In the genomic region with DNA sequence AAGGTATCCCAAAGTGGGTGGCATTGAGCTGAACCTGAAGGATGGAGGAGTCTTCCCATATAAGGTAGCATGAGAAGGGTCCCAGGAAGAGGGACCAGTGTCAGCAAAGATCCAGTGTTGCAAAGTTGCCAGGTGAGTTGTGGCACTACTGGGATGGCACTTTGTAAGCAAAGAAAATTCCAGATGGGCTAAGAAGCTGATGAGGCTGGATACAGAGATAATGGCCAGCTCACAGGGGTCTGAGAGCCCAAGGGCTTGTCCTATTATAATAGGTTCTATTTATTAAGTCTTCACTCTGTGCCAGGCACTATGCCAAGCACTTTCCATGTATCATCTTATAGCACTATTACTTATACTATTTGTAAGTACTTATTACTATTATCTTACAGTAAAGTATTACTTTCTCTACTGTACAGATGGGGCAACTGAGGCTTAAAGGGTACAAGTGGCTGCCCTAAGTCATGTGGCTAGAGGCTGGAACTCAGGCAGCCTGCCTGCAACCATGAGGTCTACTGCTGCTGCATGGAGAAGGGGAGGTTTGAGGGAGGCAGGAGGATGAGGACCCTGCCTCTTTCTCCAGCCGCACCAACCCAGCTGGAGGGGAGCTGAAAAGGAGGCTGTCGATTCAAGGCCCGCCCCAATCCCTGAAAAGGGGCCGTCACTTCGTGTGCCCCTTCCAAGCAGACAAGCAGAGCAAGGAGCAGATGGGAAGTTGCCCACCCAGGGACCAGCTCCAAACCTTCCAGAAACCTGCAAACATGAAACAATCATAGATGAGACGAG, we compare ENCODE assay signal across 20 cellular contexts.
DNase-seq lines count a peak whose midpoint lies in the region; ATAC-seq and TF ChIP-seq lines count a peak whose summit lies in the region.
"Had no signal": no experiment of that assay in that cellular context is flagged by ENCODE, and none has a peak within 500 bp of the region (broad histone marks: within the 10 kb centered on the region; RNA-seq: fewer than 3 reads in every experiment).

No MANE protein-coding gene starts in this region.

- H3K79me1 ChIP-seq in neuronal stem cell (ENCODE audit: low read depth, low read length), result no peaks in the 10 kb centered on the region

- H3K9me3 ChIP-seq in BLaER1 (no peaks in the 10 kb centered on the region), colonic mucosa (no peaks in the 10 kb centered on the region), neuronal stem cell (replicated peaks in 1 of 2; ENCODE audit: control insufficient read depth in 2 of 2, insufficient read depth in 1 of 2, low read depth in 1 of 2, low read length in 2 of 2) (no peaks in the 10 kb centered on the region), gastrocnemius medialis (no peaks in the 10 kb centered on the region)
- no peaks in the 10 kb centered on the region for H3K9me3 ChIP-seq in CD4-positive, alpha-beta T cell (ENCODE audit: control insufficient read depth, low read length)
- H3K9me3 ChIP-seq: heart right ventricle, psoas muscle, SJSA1, thoracic aorta had no signal

- no peak overlapping the region for H4K8ac ChIP-seq in neuronal stem cell (ENCODE audit: low read depth, low read length)

- no peak overlapping the region for H3K9ac ChIP-seq in BLaER1
- no peak overlapping the region for H3K9ac ChIP-seq in colonic mucosa (ENCODE audit: low read depth in 2 of 2, low read length in 2 of 2)
- H3K9ac ChIP-seq in neuronal stem cell (ENCODE audit: low read depth, low read length, poor library complexity), result peak overlapping the region; percentile 70

- H3K4ac ChIP-seq in neuronal stem cell (ENCODE audit: low read length), result no peak overlapping the region

- peak overlapping the region; percentile 19 for H3K18ac ChIP-seq in neuronal stem cell (ENCODE audit: low read length)

- H3K23ac ChIP-seq in neuronal stem cell (ENCODE audit: low read depth, low read length, poor library complexity), result peak overlapping the region; percentile 44

- WGBS in neuronal stem cell (ENCODE audit: extremely low coverage in 2 of 2, insufficient read length in 2 of 2, insufficient replicate concordance in 1 of 2), 2 donors, result no CpG with 5 or more reads among the region's 6 CpGs

- in situ Hi-C loops in gastrocnemius medialis (cut with MboI; ENCODE audit: low sequenced_read_pairs in 4 of 4), result no loop called here

- H3K4me1 Mint-ChIP-seq in CD4-positive, alpha-beta T cell (ENCODE audit: low read depth), result peaks cover 55% of the 10 kb centered on the region

- no peak for TF ChIP-seq CTCF in CD4-positive, alpha-beta T cell (IDR thresholded peaks at IDR 0.05)
- TF ChIP-seq CTCF in colonic mucosa (IDR thresholded peaks at IDR 0.05), result no peak
- no peak for TF ChIP-seq CTCF in gastrocnemius medialis (IDR thresholded peaks at IDR 0.05 in 4 of 5, conservative IDR thresholded peaks at IDR 0.05 in 1 of 5)

- no peak for TF ChIP-seq POLR2A in gastrocnemius medialis (IDR thresholded peaks at IDR 0.05)

- H3K4me3 Mint-ChIP-seq in CD4-positive, alpha-beta T cell, result peak overlapping the region; percentile 3
- H3K4me3 Mint-ChIP-seq: activated CD4-positive, alpha-beta T cell treated with anti-CD3 and anti-CD28 coated beads, Interleukin-2, amount 10 ng/mL, durations not matched to agents 24 days and 14 days; stimulated activated memory B cell treated with anti-CD40 and anti-IgM and Interleukin-4, amounts not matched to agents 10 μg/mL and 1 μg/mL and 100 μg/mL, for 72 hours had no signal

- no peak overlapping the region for H2AK5ac ChIP-seq in neuronal stem cell (ENCODE audit: low read depth, low read length)

- intact Hi-C loops in CD4-positive, alpha-beta T cell (cut with DNase I, micrococcal nuclease), result loop anchor here in 1 of 2 experiments (2.0 kb wide), 1 partner anchor 17 kb away; no protein-coding TSS in a partner anchor
- intact Hi-C loops in colonic mucosa (cut with DNase I), result no loop called here
- intact Hi-C loops in gastrocnemius medialis (cut with DNase I; ENCODE audit: low total_unique reads), result no loop called here

- no peaks in the 10 kb centered on the region for H4K20me1 ChIP-seq in BLaER1

- H2BK15ac ChIP-seq in neuronal stem cell (ENCODE audit: low read length), result no peak overlapping the region

- no peak overlapping the region for H2BK120ac ChIP-seq in neuronal stem cell (ENCODE audit: low read depth, low read length)

- H3K27ac ChIP-seq in BLaER1 (no peak overlapping the region; the same call in 1 of the 2 replicates), colonic mucosa (no peak overlapping the region), neuronal stem cell (replicated peaks; ENCODE audit: low read length) (no peak overlapping the region), gastrocnemius medialis (no peak overlapping the region)
- H3K27ac ChIP-seq in CD4-positive, alpha-beta T cell (ENCODE audit: low read depth, low read length), result no peak overlapping the region
- H3K27ac ChIP-seq: heart right ventricle, psoas muscle, SJSA1, skin epidermis, thoracic aorta had no signal

- H3K27ac Mint-ChIP-seq in CD4-positive, alpha-beta T cell, result peak overlapping the region; percentile 92
- H3K27ac Mint-ChIP-seq: activated CD4-positive, alpha-beta T cell treated with anti-CD3 and anti-CD28 coated beads, Interleukin-2, amount 10 ng/mL, durations not matched to agents 24 days and 14 days; stimulated activated memory B cell treated with anti-CD40 and anti-IgM and Interleukin-4, amounts not matched to agents 10 μg/mL and 1 μg/mL and 100 μg/mL, for 72 hours had no signal

- no peaks in the 10 kb centered on the region for H3K27me3 Mint-ChIP-seq in CD4-positive, alpha-beta T cell
- H3K27me3 Mint-ChIP-seq: stimulated activated memory B cell treated with anti-CD40 and anti-IgM and Interleukin-4, amounts not matched to agents 10 μg/mL and 1 μg/mL and 100 μg/mL, for 72 hours had no signal

- H3K4me2 ChIP-seq in BLaER1 (peak overlapping the region; percentile 34; the same call in 1 of the 2 replicates), neuronal stem cell (ENCODE audit: insufficient read depth, low read length, poor library complexity, severe bottlenecking) (no peak overlapping the region)

- peaks cover 59% of the 10 kb centered on the region for H3K4me1 ChIP-seq in BLaER1
- H3K4me1 ChIP-seq in colonic mucosa, result no peaks in the 10 kb centered on the region
- H3K4me1 ChIP-seq in neuronal stem cell (ENCODE audit: control insufficient read depth in 2 of 2, insufficient read depth in 1 of 2, low read depth in 1 of 2, low read length in 2 of 2), result peaks cover 23 to 33% of the 10 kb centered on the region in 2 donors
- H3K4me1 ChIP-seq in gastrocnemius medialis, result no peaks in the 10 kb centered on the region
- H3K4me1 ChIP-seq: psoas muscle, SJSA1 had no signal

- no peaks in the 10 kb centered on the region for H3K36me3 Mint-ChIP-seq in CD4-positive, alpha-beta T cell (ENCODE audit: low read depth)
- H3K36me3 Mint-ChIP-seq: stimulated activated memory B cell treated with anti-CD40 and anti-IgM and Interleukin-4, amounts not matched to agents 10 μg/mL and 1 μg/mL and 100 μg/mL, for 72 hours had no signal

- H4K91ac ChIP-seq in neuronal stem cell (ENCODE audit: low read depth, low read length, poor library complexity), result no peak overlapping the region

- no peaks in the 10 kb centered on the region for H3K27me3 ChIP-seq in BLaER1
- no peaks in the 10 kb centered on the region for H3K27me3 ChIP-seq in CD4-positive, alpha-beta T cell (ENCODE audit: control insufficient read depth, insufficient read depth, low read length)
- H3K27me3 ChIP-seq in colonic mucosa, result no peaks in the 10 kb centered on the region
- peaks cover 0 to 28% (median 0%) of the 10 kb centered on the region in 3 experiments for H3K27me3 ChIP-seq in neuronal stem cell (ENCODE audit: control insufficient read depth in 3 of 3, insufficient read depth in 3 of 3, low read depth in 1 of 3, low read length in 3 of 3)
- peaks cover 0 to 13% (median 0%) of the 10 kb centered on the region in 3 donors for H3K27me3 ChIP-seq in gastrocnemius medialis
- H3K27me3 ChIP-seq: SJSA1 had no signal

- no peak overlapping the region for H2AFZ ChIP-seq in neuronal stem cell (ENCODE audit: low read length)

- peak in 1 of 10 experiments; percentile 14 for DNase-seq in CD4-positive, alpha-beta T cell
- peak; percentile 12 for DNase-seq in colonic mucosa
- no peak for DNase-seq in neuronal stem cell (ENCODE audit: low spot score)
- DNase-seq in NK-92 treated with Interleukin-12 subunit alpha and Interleukin-12 subunit beta, amount 100 ng/mL, for 24 hours (lab: John Stamatoyannopoulos, UW), result no peak
- no peak for DNase-seq in inferior parietal cortex (ENCODE audit: extremely low spot score)
- DNase-seq in gastrocnemius medialis, result no peak
- no peak for DNase-seq in SKM-1 treated with dmso at 0.1 percent for 144 hours (lab: John Stamatoyannopoulos, UW; ENCODE audit: unreplicated experiment)
- DNase-seq: activated CD4-positive, alpha-beta T cell treated with anti-CD3 and anti-CD28 coated beads, Interleukin-2, amount 10 ng/mL, durations not matched to agents 24 days and 14 days; activated naive CD4-positive, alpha-beta T cell treated with anti-CD3 and anti-CD28 coated beads, Interleukin-2, amount 50 U/mL, for 16 hours; DMS53; GF-D8; NCI-H526 had no signal

- ATAC-seq in CD4-positive, alpha-beta T cell (ENCODE audit: poor library complexity), result no peak
- ATAC-seq in gastrocnemius medialis, result no peak
- ATAC-seq: heart right ventricle; K562; psoas muscle; stimulated activated memory B cell treated with anti-CD40 and anti-IgM and Interleukin-4, amounts not matched to agents 10 μg/mL and 1 μg/mL and 100 μg/mL, for 72 hours had no signal

- CTCF ChIA-PET in CD4-positive, alpha-beta T cell (lab: Charles Lee), result no interaction called here

- no peaks in the 10 kb centered on the region for H3K9me3 Mint-ChIP-seq in CD4-positive, alpha-beta T cell
- H3K9me3 Mint-ChIP-seq: activated CD4-positive, alpha-beta T cell treated with anti-CD3 and anti-CD28 coated beads, Interleukin-2, amount 10 ng/mL, durations not matched to agents 24 days and 14 days; stimulated activated memory B cell treated with anti-CD40 and anti-IgM and Interleukin-4, amounts not matched to agents 10 μg/mL and 1 μg/mL and 100 μg/mL, for 72 hours had no signal

- peak overlapping the region; percentile 31 for H2BK5ac ChIP-seq in neuronal stem cell (ENCODE audit: low read length)

- H3K4me3 ChIP-seq in BLaER1 (no peak overlapping the region), colonic mucosa (no peak overlapping the region), neuronal stem cell (ENCODE audit: low read length in 2 of 2) (no peak overlapping the region), gastrocnemius medialis (no peak overlapping the region)
- H3K4me3 ChIP-seq: heart right ventricle, K562, psoas muscle, SJSA1, skin epidermis, thoracic aorta had no signal

- no peak overlapping the region for H3K14ac ChIP-seq in neuronal stem cell (ENCODE audit: low read length)

- H3K36me3 ChIP-seq in BLaER1 (no peaks in the 10 kb centered on the region), colonic mucosa (no peaks in the 10 kb centered on the region), neuronal stem cell (replicated peaks in 1 of 2; ENCODE audit: control insufficient read depth in 2 of 2, insufficient read depth in 2 of 2, low read length in 2 of 2) (no peaks in the 10 kb centered on the region), gastrocnemius medialis (no peaks in the 10 kb centered on the region)
- H3K36me3 ChIP-seq: heart right ventricle, SJSA1, thoracic aorta had no signal

- POLR2A ChIA-PET in CD4-positive, alpha-beta T cell (lab: Charles Lee), result no interaction called here

- H2BK12ac ChIP-seq in neuronal stem cell (ENCODE audit: low read length), result peak overlapping the region; percentile 2
